ENCODE assay signal across 28 cellular contexts in genomic region chr20:48652961-48653705, GRCh38.
"Had no signal": no experiment of that assay in that cellular context is flagged by ENCODE, and none has a peak within 500 bp of the region (broad histone marks: within the 10 kb centered on the region; RNA-seq: fewer than 3 reads in every experiment).

No MANE protein-coding gene starts in this region.

- DNase-seq: activated CD4-positive, alpha-beta T cell treated with anti-CD3 and anti-CD28 coated beads for 4 hours; activated CD4-positive, alpha-beta T cell treated with anti-CD3 and anti-CD28 coated beads, Interleukin-2, amount 50 U/mL, for 4 hours; activated naive CD4-positive, alpha-beta T cell; activated T-cell treated with anti-CD3 and anti-CD28 coated beads for 4 hours; activated T-cell treated with anti-CD3 and anti-CD28 coated beads, Interleukin-2, amount 50 U/mL, for 72 hours; endodermal cell; foreskin fibroblast; left lung; mucosa of descending colon; ovary; stimulated activated CD4-positive, alpha-beta T cell treated with anti-CD3 and anti-CD28 coated beads, Interleukin-12 subunit alpha, Interleukin-12 subunit beta, amount 100 ng/mL, for 4 hours; stimulated activated CD4-positive, alpha-beta T cell treated with anti-CD3 and anti-CD28 coated beads, Interleukin-4, amount 100 ng/mL, for 24 hours; stomach had no signal

- H3K9me3 ChIP-seq: ascending aorta, left lung, mucosa of descending colon, ovary, stomach, suprapubic skin, tibial nerve had no signal

- ATAC-seq: activated naive CD4-positive, alpha-beta T cell treated with anti-CD3 and anti-CD28 coated beads, Interleukin-2, amount 50 U/mL, for 72 hours; activated T-cell treated with anti-CD3 and anti-CD28 coated beads, Interleukin-2, amount 50 U/mL, for 72 hours; esophagus mucosa; left lung; mucosa of descending colon; sciatic nerve; stimulated activated effector memory CD8-positive, alpha-beta T cell treated with anti-CD3 and anti-CD28 coated beads, Interleukin-12 subunit alpha, Interleukin-12 subunit beta, amount 100 ng/mL, for 72 hours had no signal

- H3K4me3 ChIP-seq: ascending aorta, cardiac muscle cell, left lung, lung, mucosa of descending colon, ovary, skin epidermis, stomach, suprapubic skin, tibial nerve had no signal

- H3K27ac Mint-ChIP-seq: activated naive CD4-positive, alpha-beta T cell treated with anti-CD3 and anti-CD28 coated beads, Interleukin-2, amount 50 U/mL, for 72 hours; activated T-cell treated with anti-CD3 and anti-CD28 coated beads, Interleukin-2, amount 50 U/mL, for 72 hours; brain; endodermal cell; nephron; progenitor cell of endocrine pancreas had no signal

- H3K36me3 ChIP-seq: ovary had no signal

- H3K27me3 Mint-ChIP-seq: brain, progenitor cell of endocrine pancreas had no signal

- H3K4me3 Mint-ChIP-seq: activated T-cell treated with anti-CD3 and anti-CD28 coated beads, Interleukin-2, amount 50 U/mL, for 72 hours; brain; endodermal cell; nephron; stimulated activated effector memory CD8-positive, alpha-beta T cell treated with anti-CD3 and anti-CD28 coated beads, Interleukin-12 subunit alpha, Interleukin-12 subunit beta, amount 100 ng/mL, for 72 hours had no signal

- H3K4me1 Mint-ChIP-seq: brain, endodermal cell, nephron had no signal

- H3K27me3 ChIP-seq: ascending aorta, cardiac muscle cell, neutrophil, ovary, stomach, suprapubic skin, tibial nerve had no signal

- H3K9me3 Mint-ChIP-seq: activated naive CD4-positive, alpha-beta T cell treated with anti-CD3 and anti-CD28 coated beads, Interleukin-2, amount 50 U/mL, for 72 hours; activated T-cell treated with anti-CD3 and anti-CD28 coated beads, Interleukin-2, amount 50 U/mL, for 72 hours; brain; endodermal cell; nephron; stimulated activated effector memory CD8-positive, alpha-beta T cell treated with anti-CD3 and anti-CD28 coated beads, Interleukin-12 subunit alpha, Interleukin-12 subunit beta, amount 100 ng/mL, for 72 hours had no signal

- H3K27ac ChIP-seq: ascending aorta, cardiac muscle cell, left lung, neutrophil, ovary, skin epidermis, stomach, suprapubic skin, tibial nerve, VCaP had no signal
